In genomic region chr3:52280046-52280445, GRCh38 we compare ENCODE assay signal across 8 cellular contexts. TPM values are rescaled to one million over a fixed set of nuclear protein-coding genes. Genes with fewer than 3 reads are reported as not detected.
DNase-seq lines count a peak whose midpoint lies in the region; ATAC-seq, FAIRE-seq and TF ChIP-seq lines count a peak whose summit lies in the region.

No MANE protein-coding gene starts in this region.

- no TSS peak for BruUV-seq in K562 (replicated peaks; lab: Mats Ljungman, UMichigan)

- H3K9me3 Mint-ChIP-seq in mesothelial cell of epicardium = no peaks in the 10 kb centered on the region

- in situ Hi-C loops in K562 (cut with MboI) (no loop called here), ACHN (cut with HindIII; ENCODE audit: low pct_ligation_motif_present, low pct_unique_long_range_greater_than_20kb, low sequenced_read_pairs) (no loop called here)

- H4K20me1 ChIP-seq in K562 (replicated peaks; ENCODE audit: control insufficient read depth, insufficient read depth, low read length) = peaks cover 8% of the 10 kb centered on the region; the same call in 1 of the 2 replicates

- intact Hi-C loops in K562 (cut with micrococcal nuclease) = no loop called here

- peaks cover 47% of the 10 kb centered on the region for H3K79me2 ChIP-seq in K562 (ENCODE audit: control insufficient read depth, insufficient read depth, low read length)

- TF ChIP-seq RAD21 in A549 (conservative IDR thresholded peaks at IDR 0.05 in 1 of 2, IDR thresholded peaks at IDR 0.05 in 1 of 2) (no peak), K562 (CRISPR knock-in tag; conservative IDR thresholded peaks at IDR 0.05 in 1 of 2, IDR thresholded peaks at IDR 0.05 in 1 of 2) (no peak)

- peak overlapping the region; percentile 97 for H3K4me3 Mint-ChIP-seq in mesothelial cell of epicardium

- 54% methylated on average over 6 of the region's 6 CpGs for WGBS in A549 (ENCODE audit: missing lambda C conversion rate)
- 9% methylated on average over 6 of the region's 6 CpGs for WGBS in K562 (ENCODE audit: insufficient coverage, low coverage, missing lambda C conversion rate)

- TF ChIP-seq EP300 in A549 (IDR thresholded peaks at IDR 0.05) (no peak), K562 (IDR thresholded peaks at IDR 0.05; ENCODE audit: low read length) (no peak)

- H3K4me2 ChIP-seq in A549 = peak overlapping the region; percentile 69
- H3K4me2 ChIP-seq in K562 (ENCODE audit: insufficient read depth, low read length) = peak overlapping the region; percentile 80

- H3K9me3 ChIP-seq in A549 = no peaks in the 10 kb centered on the region
- H3K9me3 ChIP-seq in K562 (replicated peaks; ENCODE audit: control insufficient read depth, insufficient read depth, low read depth, low read length) = no peaks in the 10 kb centered on the region

- H3K4me1 ChIP-seq in A549 (peaks cover 56% of the 10 kb centered on the region), K562 (replicated peaks in 1 of 2; ENCODE audit: control insufficient read depth in 2 of 2, insufficient read depth in 2 of 2, low read length in 2 of 2) (peaks cover 12 to 13% of the 10 kb centered on the region in 2 experiments; a peak in 4 of 5 replicates)

- no peaks in the 10 kb centered on the region for H3K27me3 ChIP-seq in K562 (ENCODE audit: control insufficient read depth in 2 of 2, insufficient read depth in 2 of 2, low read length in 2 of 2)

- H3K36me3 Mint-ChIP-seq in mesothelial cell of epicardium = peaks cover 3% of the 10 kb centered on the region

- peaks cover 12% of the 10 kb centered on the region; the same call in 2 of the 3 replicates for H3K36me3 ChIP-seq in K562 (ENCODE audit: control insufficient read depth, insufficient read depth, low read length)

- POLR2A ChIA-PET in A549 (lab: Yijun Ruan, JAX) (no interaction called here), K562 (lab: Yijun Ruan, JAX) (interaction anchor here (0.7 to 3.4 kb wide), 7 partner anchors 8 to 125 kb away, joined by 3 to 29 read pairs (median 3); partner anchors contain the start of gene GLYCTK)

- peak overlapping the region in 1 of 2 experiments; percentile 75; a peak in 3 of 4 replicates for H3K9ac ChIP-seq in K562 (ENCODE audit: insufficient read depth in 1 of 2, low read depth in 2 of 2, low read length in 2 of 2)

- H3K4me3 ChIP-seq in A549 = no peak overlapping the region
- H3K4me3 ChIP-seq in K562 = 0 out of 2 replicates have a peak overlapping the region, but pooled peaks have one; percentile 73

- CTCF ChIA-PET in A549 (lab: Yijun Ruan, JAX) = interaction anchor here (0.6 to 5.1 kb wide), 6 partner anchors 11 to 243 kb away, joined by 3 to 20 read pairs (median 6); no protein-coding TSS in a partner anchor
- CTCF ChIA-PET in K562 (lab: Yijun Ruan, JAX; ENCODE audit: low intra/inter-chr PET ratio) = no interaction called here

- H3K9me1 ChIP-seq in K562 (ENCODE audit: control insufficient read depth, insufficient read depth, low read length) = no peaks in the 10 kb centered on the region

- H3K27me3 Mint-ChIP-seq in mesothelial cell of epicardium (ENCODE audit: low read depth) = no peaks in the 10 kb centered on the region

- peak overlapping the region in 1 of 2 experiments; percentile 98; a peak in 3 of 6 replicates for H3K27ac ChIP-seq in A549
- peak overlapping the region; percentile 95 for H3K27ac ChIP-seq in K562 (ENCODE audit: extremely low read depth, low read depth, low read length)

- DNase-seq in A549 (ENCODE audit: low read depth in 1 of 2, low spot score in 1 of 2) = no peak
- DNase-seq in NCI-H1092 (lab: John Stamatoyannopoulos, UW) = peak; percentile 50
- DNase-seq in K562 (ENCODE audit: extremely low read depth in 1 of 4, low spot score in 3 of 4) = peak in 1 of 4 experiments; percentile 26
- no peak for DNase-seq in mesothelial cell of epicardium (ENCODE audit: low spot score in 2 of 2, unreplicated experiment in 2 of 2)
- DNase-seq in iPS-NIHi11 (ENCODE audit: low spot score) = no peak
- DNase-seq in NCI-H187 (lab: John Stamatoyannopoulos, UW) = no peak
- DNase-seq in ACHN = no peak

- TF ChIP-seq POLR2A in A549 (IDR thresholded peaks at IDR 0.05; ENCODE audit: low read length) (no peak), K562 (conservative IDR thresholded peaks at IDR 0.05) (no peak)

- ATAC-seq in A549 (no peak), K562 (no peak), GM19328 (IDR thresholded peaks at IDR 0.05; ENCODE audit: unreplicated experiment) (no peak)

- H2AFZ ChIP-seq in K562 (ENCODE audit: low read depth, low read length) = peak overlapping the region; percentile 77

- peak overlapping the region; percentile 100 for H3K27ac Mint-ChIP-seq in mesothelial cell of epicardium

- TF ChIP-seq CTCF in A549 (IDR thresholded peaks at IDR 0.05) (no peak), K562 (IDR thresholded peaks at IDR 0.05 in 2 of 3, conservative IDR thresholded peaks at IDR 0.05 in 1 of 3; ENCODE audit: insufficient read depth in 2 of 3, low read depth in 1 of 3, low read length in 3 of 3) (no peak), mesothelial cell of epicardium (IDR thresholded peaks at IDR 0.05; ENCODE audit: unreplicated experiment) (no peak)

- peaks cover 58% of the 10 kb centered on the region for H3K4me1 Mint-ChIP-seq in mesothelial cell of epicardium

- FAIRE-seq in A549 (lab: Jason Lieb, UNC) (no peak), K562 (lab: Jason Lieb, UNC) (peak; percentile 55)

RNA-seq across cellular contexts. Expression of gene WDR82, which starts 1.6 kb away (rescaled TPM):
- 52.7 and 58.5 TPM in 2 replicates for polyA plus RNA-seq in A549 (2011; rRNA removed)
- 22.9 and 30.7 TPM in 2 replicates for polyA plus RNA-seq in A549 (2012; cell fraction: cytosol; rRNA removed)
- 9.2 and 12.6 TPM in 2 replicates for polyA plus RNA-seq in A549 (2012; cell fraction: nucleus; rRNA removed)
- 50.6 to 53.8 TPM (median 52.4 TPM) in 3 replicates for polyA plus RNA-seq in A549 (2017; fragmentation: RNase III; extraction: RNeasy Plus Mini Kit Qiagen cat#74134 plus additional on column Dnase treatment)
- polyA minus RNA-seq in A549 (2011; rRNA and poly(A)+ RNA removed) = 42.8 and 42.9 TPM in 2 replicates
- total RNA-seq in K562 (2011; cell fraction: chromatin; rRNA removed; ENCODE audit: low replicate concordance) = 32.1 and 34.4 TPM in 2 replicates
- 18.3 and 21.8 TPM in 2 replicates for total RNA-seq in K562 (2011; cell fraction: nucleolus; rRNA removed)
- total RNA-seq in K562 (2011; cell fraction: nucleoplasm; rRNA removed) = 32.9 and 48.2 TPM in 2 replicates
- total RNA-seq in K562 (2014; rRNA removed) = 22.0 and 29.6 TPM in 2 replicates
- 37.1 and 41.0 TPM in 2 replicates for total RNA-seq in K562 (2014; rRNA removed; fragmentation: Illumina TruSeq; extraction: Trizol)
- 36.1 and 39.0 TPM in 2 replicates for total RNA-seq in K562 (2015; rRNA removed; fragmentation: Illumina TruSeq; extraction: Trizol)
- 44.4 and 45.9 TPM in 2 replicates for total RNA-seq in K562 (2021)
- polyA plus RNA-seq in K562 (2011; rRNA removed) = 38.0 and 62.9 TPM in 2 replicates
- polyA plus RNA-seq in K562 (2011; cell fraction: cytosol; rRNA removed) = 25.3 and 36.3 TPM in 2 replicates
- polyA plus RNA-seq in K562 (2011; cell fraction: nucleus; rRNA removed) = 9.0 and 10.3 TPM in 2 replicates
- polyA plus RNA-seq in K562 (2012) = 26.5 and 47.8 TPM in 2 replicates
- 45.3 and 46.2 TPM in 2 replicates for polyA plus RNA-seq in K562 (2014; fragmentation: Illumina TruSeq; extraction: Trizol)
- polyA plus RNA-seq in K562 (2014; fragmentation: Nextera tagmentation; extraction: Ambion mirVana) = 1 to 10 TPM; 6.4 to 8.0 TPM
- 30.6 and 37.7 TPM in 2 replicates for polyA plus RNA-seq in K562 (2014; rRNA removed)
- 59.8 and 79.3 TPM in 2 replicates for polyA minus RNA-seq in K562 (2011; rRNA and poly(A)+ RNA removed)
- 28.9 and 31.4 TPM in 2 replicates for polyA minus RNA-seq in K562 (2011; cell fraction: cytosol; rRNA and poly(A)+ RNA removed)
- polyA minus RNA-seq in K562 (2011; cell fraction: nucleus; rRNA and poly(A)+ RNA removed) = 9.8 and 14.4 TPM in 2 replicates
- 99.0 to 105 TPM (median 101 TPM) in 3 replicates for total RNA-seq in mesothelial cell of epicardium

RNA-seq across cellular contexts. Expression of gene GLYCTK, which starts 7.6 kb away (rescaled TPM):
- polyA plus RNA-seq in A549 (2011; rRNA removed) = 4.4 and 5.7 TPM in 2 replicates
- polyA plus RNA-seq in A549 (2012; cell fraction: cytosol; rRNA removed) = 13.5 and 15.6 TPM in 2 replicates
- polyA plus RNA-seq in A549 (2012; cell fraction: nucleus; rRNA removed) = 38.4 and 44.2 TPM in 2 replicates
- polyA plus RNA-seq in A549 (2017; fragmentation: RNase III; extraction: RNeasy Plus Mini Kit Qiagen cat#74134 plus additional on column Dnase treatment) = 4.6 to 5.1 TPM (median 4.9 TPM) in 3 replicates
- polyA minus RNA-seq in A549 (2011; rRNA and poly(A)+ RNA removed) = 7.2 and 8.5 TPM in 2 replicates
- total RNA-seq in K562 (2011; cell fraction: chromatin; rRNA removed; ENCODE audit: low replicate concordance) = 13.8 and 48.9 TPM in 2 replicates
- 30.0 and 32.7 TPM in 2 replicates for total RNA-seq in K562 (2011; cell fraction: nucleolus; rRNA removed)
- total RNA-seq in K562 (2011; cell fraction: nucleoplasm; rRNA removed) = 23.2 and 27.7 TPM in 2 replicates
- total RNA-seq in K562 (2014; rRNA removed) = 5.8 and 6.4 TPM in 2 replicates
- 1.3 and 1.9 TPM in 2 replicates for total RNA-seq in K562 (2014; rRNA removed; fragmentation: Illumina TruSeq; extraction: Trizol)
- total RNA-seq in K562 (2015; rRNA removed; fragmentation: Illumina TruSeq; extraction: Trizol) = 3.4 and 4.1 TPM in 2 replicates
- total RNA-seq in K562 (2021) = 7.3 and 8.3 TPM in 2 replicates
- polyA plus RNA-seq in K562 (2011; rRNA removed) = 6.0 and 7.1 TPM in 2 replicates
- polyA plus RNA-seq in K562 (2011; cell fraction: cytosol; rRNA removed) = 6.9 and 12.4 TPM in 2 replicates
- 35.6 and 67.1 TPM in 2 replicates for polyA plus RNA-seq in K562 (2011; cell fraction: nucleus; rRNA removed)
- polyA plus RNA-seq in K562 (2012) = 5.1 and 6.4 TPM in 2 replicates
- polyA plus RNA-seq in K562 (2014; fragmentation: Illumina TruSeq; extraction: Trizol) = 3.0 and 4.5 TPM in 2 replicates
- under 1 TPM; 0.18 to 0.55 TPM for polyA plus RNA-seq in K562 (2014; fragmentation: Nextera tagmentation; extraction: Ambion mirVana)
- polyA plus RNA-seq in K562 (2014; rRNA removed) = 9.1 and 9.9 TPM in 2 replicates
- polyA minus RNA-seq in K562 (2011; rRNA and poly(A)+ RNA removed) = 2.5 and 3.2 TPM in 2 replicates
- polyA minus RNA-seq in K562 (2011; cell fraction: cytosol; rRNA and poly(A)+ RNA removed) = 2.7 and 3.9 TPM in 2 replicates
- 10.9 and 12.1 TPM in 2 replicates for polyA minus RNA-seq in K562 (2011; cell fraction: nucleus; rRNA and poly(A)+ RNA removed)
- 9.0 to 10.7 TPM (median 10.6 TPM) in 3 replicates for total RNA-seq in mesothelial cell of epicardium

RNA-seq across cellular contexts. Expression of gene PPM1M, which starts 34.5 kb away (rescaled TPM):
- polyA plus RNA-seq in A549 (2011; rRNA removed) = 6.3 and 8.8 TPM in 2 replicates
- polyA plus RNA-seq in A549 (2012; cell fraction: cytosol; rRNA removed) = 6.3 and 6.6 TPM in 2 replicates
- 12.4 and 13.8 TPM in 2 replicates for polyA plus RNA-seq in A549 (2012; cell fraction: nucleus; rRNA removed)
- 5.8 to 8.0 TPM (median 5.9 TPM) in 3 replicates for polyA plus RNA-seq in A549 (2017; fragmentation: RNase III; extraction: RNeasy Plus Mini Kit Qiagen cat#74134 plus additional on column Dnase treatment)
- polyA minus RNA-seq in A549 (2011; rRNA and poly(A)+ RNA removed) = 6.3 and 7.6 TPM in 2 replicates
- 11.6 and 26.7 TPM in 2 replicates for total RNA-seq in K562 (2011; cell fraction: chromatin; rRNA removed; ENCODE audit: low replicate concordance)
- total RNA-seq in K562 (2011; cell fraction: nucleolus; rRNA removed) = 12.4 and 21.7 TPM in 2 replicates
- 15.0 and 16.4 TPM in 2 replicates for total RNA-seq in K562 (2011; cell fraction: nucleoplasm; rRNA removed)
- 4.4 and 4.5 TPM in 2 replicates for total RNA-seq in K562 (2014; rRNA removed)
- 3.3 TPM in 2 replicates for total RNA-seq in K562 (2014; rRNA removed; fragmentation: Illumina TruSeq; extraction: Trizol)
- 2.0 and 2.8 TPM in 2 replicates for total RNA-seq in K562 (2015; rRNA removed; fragmentation: Illumina TruSeq; extraction: Trizol)
- 5.0 and 7.0 TPM in 2 replicates for total RNA-seq in K562 (2021)
- 9.2 and 9.9 TPM in 2 replicates for polyA plus RNA-seq in K562 (2011; rRNA removed)
- 9.0 and 11.2 TPM in 2 replicates for polyA plus RNA-seq in K562 (2011; cell fraction: cytosol; rRNA removed)
- 37.5 and 44.1 TPM in 2 replicates for polyA plus RNA-seq in K562 (2011; cell fraction: nucleus; rRNA removed)
- 5.9 and 21.1 TPM in 2 replicates for polyA plus RNA-seq in K562 (2012)
- 6.5 and 6.6 TPM in 2 replicates for polyA plus RNA-seq in K562 (2014; fragmentation: Illumina TruSeq; extraction: Trizol)
- 1 to 10 TPM; 1.4 to 1.5 TPM for polyA plus RNA-seq in K562 (2014; fragmentation: Nextera tagmentation; extraction: Ambion mirVana)
- polyA plus RNA-seq in K562 (2014; rRNA removed) = 4.6 and 6.9 TPM in 2 replicates
- polyA minus RNA-seq in K562 (2011; rRNA and poly(A)+ RNA removed) = 4.8 and 5.7 TPM in 2 replicates
- 2.2 and 2.7 TPM in 2 replicates for polyA minus RNA-seq in K562 (2011; cell fraction: cytosol; rRNA and poly(A)+ RNA removed)
- polyA minus RNA-seq in K562 (2011; cell fraction: nucleus; rRNA and poly(A)+ RNA removed) = 6.2 and 7.9 TPM in 2 replicates
- total RNA-seq in mesothelial cell of epicardium = 10.6 to 11.8 TPM (median 11.6 TPM) in 3 replicates

RNA-seq across cellular contexts. Expression of gene DNAH1, which starts 36.1 kb away (rescaled TPM):
- 1.6 and 2.9 TPM in 2 replicates for polyA plus RNA-seq in A549 (2011; rRNA removed)
- 1.6 TPM in 2 replicates for polyA plus RNA-seq in A549 (2012; cell fraction: cytosol; rRNA removed)
- 10.3 and 11.6 TPM in 2 replicates for polyA plus RNA-seq in A549 (2012; cell fraction: nucleus; rRNA removed)
- polyA plus RNA-seq in A549 (2017; fragmentation: RNase III; extraction: RNeasy Plus Mini Kit Qiagen cat#74134 plus additional on column Dnase treatment) = 0.63 to 0.88 TPM (median 0.65 TPM) in 3 replicates
- polyA minus RNA-seq in A549 (2011; rRNA and poly(A)+ RNA removed) = 4.9 and 5.7 TPM in 2 replicates
- total RNA-seq in K562 (2011; cell fraction: chromatin; rRNA removed; ENCODE audit: low replicate concordance) = 10.1 and 27.0 TPM in 2 replicates
- total RNA-seq in K562 (2011; cell fraction: nucleolus; rRNA removed) = 5.8 and 8.3 TPM in 2 replicates
- total RNA-seq in K562 (2011; cell fraction: nucleoplasm; rRNA removed) = 4.7 and 7.0 TPM in 2 replicates
- 0.41 and 0.57 TPM in 2 replicates for total RNA-seq in K562 (2014; rRNA removed)
- 0.18 and 0.22 TPM in 2 replicates for total RNA-seq in K562 (2014; rRNA removed; fragmentation: Illumina TruSeq; extraction: Trizol)
- 0.51 and 0.57 TPM in 2 replicates for total RNA-seq in K562 (2015; rRNA removed; fragmentation: Illumina TruSeq; extraction: Trizol)
- 0.84 and 1.2 TPM in 2 replicates for total RNA-seq in K562 (2021)
- 0.57 and 0.97 TPM in 2 replicates for polyA plus RNA-seq in K562 (2011; rRNA removed)
- 0.21 and 0.55 TPM in 2 replicates for polyA plus RNA-seq in K562 (2011; cell fraction: cytosol; rRNA removed)
- polyA plus RNA-seq in K562 (2011; cell fraction: nucleus; rRNA removed) = 5.4 and 8.1 TPM in 2 replicates
- 0.47 and 4.0 TPM in 2 replicates for polyA plus RNA-seq in K562 (2012)
- polyA plus RNA-seq in K562 (2014; fragmentation: Illumina TruSeq; extraction: Trizol) = 0.42 and 0.68 TPM in 2 replicates
- under 1 TPM; 0.04 TPM for polyA plus RNA-seq in K562 (2014; fragmentation: Nextera tagmentation; extraction: Ambion mirVana)
- polyA plus RNA-seq in K562 (2014; rRNA removed) = 0.40 and 0.50 TPM in 2 replicates
- 0.98 and 1.8 TPM in 2 replicates for polyA minus RNA-seq in K562 (2011; rRNA and poly(A)+ RNA removed)
- polyA minus RNA-seq in K562 (2011; cell fraction: cytosol; rRNA and poly(A)+ RNA removed) = 0.46 and 0.48 TPM in 2 replicates
- polyA minus RNA-seq in K562 (2011; cell fraction: nucleus; rRNA and poly(A)+ RNA removed) = 2.2 and 5.3 TPM in 2 replicates
- total RNA-seq in mesothelial cell of epicardium = 8.2 to 9.5 TPM (median 8.4 TPM) in 3 replicates

RNA-seq across cellular contexts. Expression of gene TWF2, which starts 41.1 kb away (rescaled TPM):
- polyA plus RNA-seq in A549 (2011; rRNA removed) = 36.8 and 46.3 TPM in 2 replicates
- 102 and 123 TPM in 2 replicates for polyA plus RNA-seq in A549 (2012; cell fraction: cytosol; rRNA removed)
- polyA plus RNA-seq in A549 (2012; cell fraction: nucleus; rRNA removed) = 130 and 152 TPM in 2 replicates
- 50.5 to 55.4 TPM (median 53.6 TPM) in 3 replicates for polyA plus RNA-seq in A549 (2017; fragmentation: RNase III; extraction: RNeasy Plus Mini Kit Qiagen cat#74134 plus additional on column Dnase treatment)
- 32.6 and 42.2 TPM in 2 replicates for polyA minus RNA-seq in A549 (2011; rRNA and poly(A)+ RNA removed)
- total RNA-seq in K562 (2011; cell fraction: chromatin; rRNA removed; ENCODE audit: low replicate concordance) = 4.4 and 12.4 TPM in 2 replicates
- 15.1 and 18.7 TPM in 2 replicates for total RNA-seq in K562 (2011; cell fraction: nucleolus; rRNA removed)
- 6.9 and 10.0 TPM in 2 replicates for total RNA-seq in K562 (2011; cell fraction: nucleoplasm; rRNA removed)
- total RNA-seq in K562 (2014; rRNA removed) = 49.1 and 56.9 TPM in 2 replicates
- total RNA-seq in K562 (2014; rRNA removed; fragmentation: Illumina TruSeq; extraction: Trizol) = 9.6 and 11.4 TPM in 2 replicates
- total RNA-seq in K562 (2015; rRNA removed; fragmentation: Illumina TruSeq; extraction: Trizol) = 26.8 and 27.0 TPM in 2 replicates
- total RNA-seq in K562 (2021) = 49.1 and 53.6 TPM in 2 replicates
- polyA plus RNA-seq in K562 (2011; rRNA removed) = 35.7 and 47.1 TPM in 2 replicates
- polyA plus RNA-seq in K562 (2011; cell fraction: cytosol; rRNA removed) = 68.9 and 112 TPM in 2 replicates
- 30.0 and 32.4 TPM in 2 replicates for polyA plus RNA-seq in K562 (2011; cell fraction: nucleus; rRNA removed)
- polyA plus RNA-seq in K562 (2012) = 38.0 and 90.9 TPM in 2 replicates
- polyA plus RNA-seq in K562 (2014; fragmentation: Illumina TruSeq; extraction: Trizol) = 29.7 and 43.9 TPM in 2 replicates
- polyA plus RNA-seq in K562 (2014; fragmentation: Nextera tagmentation; extraction: Ambion mirVana) = 1 to 10 TPM in 1 of 2 experiments, under 1 TPM in 1; 0.11 to 1.7 TPM
- 59.4 and 61.9 TPM in 2 replicates for polyA plus RNA-seq in K562 (2014; rRNA removed)
- polyA minus RNA-seq in K562 (2011; rRNA and poly(A)+ RNA removed) = 21.1 and 22.8 TPM in 2 replicates
- 37.2 and 37.3 TPM in 2 replicates for polyA minus RNA-seq in K562 (2011; cell fraction: cytosol; rRNA and poly(A)+ RNA removed)
- 6.6 and 9.1 TPM in 2 replicates for polyA minus RNA-seq in K562 (2011; cell fraction: nucleus; rRNA and poly(A)+ RNA removed)
- total RNA-seq in mesothelial cell of epicardium = 26.6 to 30.6 TPM (median 28.7 TPM) in 3 replicates
